In genomic region chr17:8872036-8872704, GRCh38 we compare ENCODE assay signal across 18 cellular contexts. TPM values are rescaled to one million over a fixed set of nuclear protein-coding genes. Genes with fewer than 3 reads are reported as not detected.
A peak's percentile ranks its signal among the peaks of the same experiment; 100 is the strongest.
DNase-seq lines count a peak whose midpoint lies in the region; ATAC-seq and TF ChIP-seq lines count a peak whose summit lies in the region.
"Had no signal": no experiment of that assay in that cellular context is flagged by ENCODE, and none has a peak within 500 bp of the region (broad histone marks: within the 10 kb centered on the region; RNA-seq: fewer than 3 reads in every experiment).

No MANE protein-coding gene starts in this region.

- H3K4me3 ChIP-seq in HL-60 (replicated peaks; ENCODE audit: insufficient read depth, low read length) = no peak overlapping the region
- H3K4me3 ChIP-seq: HAP-1, PC-9, SK-N-MC had no signal

- no peak for DNase-seq in activated naive CD8-positive, alpha-beta T cell treated with anti-CD3 and anti-CD28 coated beads, Interleukin-2, amount 10 ng/mL, durations not matched to agents 7 days and 5 days
- no peak for DNase-seq in activated naive CD8-positive, alpha-beta T cell treated with anti-CD3 and anti-CD28 coated beads for 36 hours
- DNase-seq in HL-60 (ENCODE audit: low read depth in 1 of 2, low spot score in 1 of 2) (peak in 1 of 2 experiments; percentile 54), chondrocyte (ENCODE audit: low spot score) (peak; percentile 40), AG08396 (ENCODE audit: low spot score) (no peak), kidney glomerular epithelial cell (lab: John Stamatoyannopoulos, UW) (no peak)
- DNase-seq: CD4-positive, alpha-beta memory T cell; MM.1S; NCI-H1105 treated with DMSO at 0.1 percent for 48 hours; NCI-H187; NCI-H446; PC-9; T-helper 1 cell had no signal

- peaks cover 1% of the 10 kb centered on the region for H3K36me3 Mint-ChIP-seq in activated naive CD8-positive, alpha-beta T cell treated with anti-CD3 and anti-CD28 coated beads, Interleukin-2, amount 10 ng/mL, durations not matched to agents 7 days and 5 days
- peaks cover 1% of the 10 kb centered on the region for H3K36me3 Mint-ChIP-seq in activated naive CD8-positive, alpha-beta T cell treated with anti-CD3 and anti-CD28 coated beads for 36 hours
- peaks cover 2% of the 10 kb centered on the region for H3K36me3 Mint-ChIP-seq in chondrocyte (ENCODE audit: low read depth)
- H3K36me3 Mint-ChIP-seq: CD4-positive, alpha-beta memory T cell had no signal

- no peaks in the 10 kb centered on the region for H3K27me3 Mint-ChIP-seq in activated naive CD8-positive, alpha-beta T cell treated with anti-CD3 and anti-CD28 coated beads, Interleukin-2, amount 10 ng/mL, durations not matched to agents 7 days and 5 days
- peaks cover 4% of the 10 kb centered on the region for H3K27me3 Mint-ChIP-seq in activated naive CD8-positive, alpha-beta T cell treated with anti-CD3 and anti-CD28 coated beads for 36 hours
- H3K27me3 Mint-ChIP-seq in chondrocyte (ENCODE audit: low read depth) = peaks cover 38% of the 10 kb centered on the region
- H3K27me3 Mint-ChIP-seq: CD4-positive, alpha-beta memory T cell had no signal

- ATAC-seq in activated naive CD8-positive, alpha-beta T cell treated with anti-CD3 and anti-CD28 coated beads, Interleukin-2, amount 10 ng/mL, durations not matched to agents 7 days and 5 days (ENCODE audit: low read depth) = no peak
- ATAC-seq in HG03442 (IDR thresholded peaks at IDR 0.05; ENCODE audit: unreplicated experiment) = no peak
- ATAC-seq in HG03432 (IDR thresholded peaks at IDR 0.05; ENCODE audit: unreplicated experiment) = no peak

- POLR2A ChIA-PET in activated naive CD8-positive, alpha-beta T cell treated with anti-CD3 and anti-CD28 coated beads, Interleukin-2, amount 10 ng/mL, durations not matched to agents 7 days and 5 days (lab: Charles Lee) = interaction anchor here (1.4 kb wide), 1 partner anchor 10 kb away, joined by 3 read pairs; no protein-coding TSS in a partner anchor

- no peaks in the 10 kb centered on the region for H3K9me3 Mint-ChIP-seq in activated naive CD8-positive, alpha-beta T cell treated with anti-CD3 and anti-CD28 coated beads, Interleukin-2, amount 10 ng/mL, durations not matched to agents 7 days and 5 days
- no peaks in the 10 kb centered on the region for H3K9me3 Mint-ChIP-seq in activated naive CD8-positive, alpha-beta T cell treated with anti-CD3 and anti-CD28 coated beads for 36 hours
- peaks cover 3% of the 10 kb centered on the region for H3K9me3 Mint-ChIP-seq in chondrocyte (ENCODE audit: low read depth)
- H3K9me3 Mint-ChIP-seq: CD4-positive, alpha-beta memory T cell had no signal

- no peaks in the 10 kb centered on the region for H3K27me3 ChIP-seq in HL-60 (ENCODE audit: insufficient read depth, poor library complexity, severe bottlenecking)

- no peak overlapping the region for H3K4me3 Mint-ChIP-seq in activated naive CD8-positive, alpha-beta T cell treated with anti-CD3 and anti-CD28 coated beads, Interleukin-2, amount 10 ng/mL, durations not matched to agents 7 days and 5 days
- H3K4me3 Mint-ChIP-seq in activated naive CD8-positive, alpha-beta T cell treated with anti-CD3 and anti-CD28 coated beads for 36 hours = no peak overlapping the region
- no peak overlapping the region for H3K4me3 Mint-ChIP-seq in chondrocyte (ENCODE audit: unreplicated experiment)
- H3K4me3 Mint-ChIP-seq: CD4-positive, alpha-beta memory T cell had no signal

- H3K27ac Mint-ChIP-seq in activated naive CD8-positive, alpha-beta T cell treated with anti-CD3 and anti-CD28 coated beads, Interleukin-2, amount 10 ng/mL, durations not matched to agents 7 days and 5 days = peak overlapping the region; percentile 41
- no peak overlapping the region for H3K27ac Mint-ChIP-seq in activated naive CD8-positive, alpha-beta T cell treated with anti-CD3 and anti-CD28 coated beads for 36 hours
- no peak overlapping the region for H3K27ac Mint-ChIP-seq in chondrocyte (ENCODE audit: unreplicated experiment)

- TF ChIP-seq CTCF in HL-60 (IDR thresholded peaks at IDR 0.05; ENCODE audit: insufficient read depth, low read length) (no peak), chondrocyte (IDR thresholded peaks at IDR 0.05) (no peak)

- peak overlapping the region; percentile 57 for H3K27ac ChIP-seq in HL-60 (replicated peaks)
- H3K27ac ChIP-seq: KMS-11, PC-9, SK-N-MC had no signal

- H3K4me1 Mint-ChIP-seq in activated naive CD8-positive, alpha-beta T cell treated with anti-CD3 and anti-CD28 coated beads, Interleukin-2, amount 10 ng/mL, durations not matched to agents 7 days and 5 days = peaks cover 24% of the 10 kb centered on the region
- H3K4me1 Mint-ChIP-seq in activated naive CD8-positive, alpha-beta T cell treated with anti-CD3 and anti-CD28 coated beads for 36 hours = peaks cover 18% of the 10 kb centered on the region
- H3K4me1 Mint-ChIP-seq in chondrocyte (ENCODE audit: low read depth) = no peaks in the 10 kb centered on the region

RNA-seq across cellular contexts. Expression of gene PIK3R6, which starts 4.7 kb away (rescaled TPM):
- total RNA-seq in activated naive CD8-positive, alpha-beta T cell treated with anti-CD3 and anti-CD28 coated beads, Interleukin-2, amount 10 ng/mL, durations not matched to agents 7 days and 5 days = 10 to 100 TPM; 15.8 to 18.5 TPM
- 1 to 10 TPM in 1 of 2 experiments, under 1 TPM in 1; 0.88 to 1.0 TPM for total RNA-seq in activated naive CD8-positive, alpha-beta T cell treated with anti-CD3 and anti-CD28 coated beads for 36 hours
- not detected in 3 replicates for total RNA-seq in chondrocyte
- total RNA-seq: PC-9 had no signal

Comparison
In these comparisons a context has a peak if more than half of its experiments do, and no peak if none do; other contexts are left out.
1. RNA of gene PIK3R6, which starts 4.7 kb away (total RNA-seq): 15.8 to 18.5 TPM in activated naive CD8-positive, alpha-beta T cell treated with anti-CD3 and anti-CD28 coated beads, Interleukin-2, amount 10 ng/mL, durations not matched to agents 7 days and 5 days; 0.88 to 1.0 TPM in activated naive CD8-positive, alpha-beta T cell treated with anti-CD3 and anti-CD28 coated beads for 36 hours and not detected in chondrocyte; every median in the first group is over 4 times any median in the second.